11 cellular contexts compared by ENCODE assay signal in genomic region chr10:73553316-73553715, GRCh38. TPM values are rescaled to one million over a fixed set of nuclear protein-coding genes. Genes with fewer than 3 reads are reported as not detected.
DNase-seq lines count a peak whose midpoint lies in the region; ATAC-seq and TF ChIP-seq lines count a peak whose summit lies in the region.
"Had no signal": no experiment of that assay in that cellular context is flagged by ENCODE, and none has a peak within 500 bp of the region (broad histone marks: within the 10 kb centered on the region; RNA-seq: fewer than 3 reads in every experiment).

No MANE protein-coding gene starts in this region.

- no peak for ATAC-seq in GM18909 (IDR thresholded peaks at IDR 0.05; ENCODE audit: poor library complexity, unreplicated experiment)

- H3K4me3 Mint-ChIP-seq in CD4-positive, alpha-beta memory T cell = no peak overlapping the region

- H3K4me3 ChIP-seq in left ventricle myocardium inferior = no peak overlapping the region
- H3K4me3 ChIP-seq in CD4-positive, alpha-beta memory T cell (ENCODE audit: low read length in 2 of 2) = no peak overlapping the region
- H3K4me3 ChIP-seq: vagina had no signal

- H3K4me1 ChIP-seq in left ventricle myocardium inferior = peaks cover 27% of the 10 kb centered on the region
- H3K4me1 ChIP-seq in CD4-positive, alpha-beta memory T cell (ENCODE audit: insufficient read depth, low read length) = no peaks in the 10 kb centered on the region
- H3K4me1 ChIP-seq: vagina had no signal

- H3K27me3 ChIP-seq in left ventricle myocardium inferior (ENCODE audit: low read depth) = no peaks in the 10 kb centered on the region
- H3K27me3 ChIP-seq in CD4-positive, alpha-beta memory T cell (ENCODE audit: insufficient read depth, low read length) = no peaks in the 10 kb centered on the region
- H3K27me3 ChIP-seq: vagina had no signal

- TF ChIP-seq CTCF in left ventricle myocardium inferior (IDR thresholded peaks at IDR 0.05; ENCODE audit: borderline replicate concordance) = no peak

- H3K9me3 ChIP-seq in left ventricle myocardium inferior (replicated peaks) = no peaks in the 10 kb centered on the region
- H3K9me3 ChIP-seq in CD4-positive, alpha-beta memory T cell (ENCODE audit: control insufficient read depth in 1 of 2, low read length in 2 of 2) = no peaks in the 10 kb centered on the region
- H3K9me3 ChIP-seq: vagina had no signal

- no peaks in the 10 kb centered on the region for H3K9me3 Mint-ChIP-seq in CD4-positive, alpha-beta memory T cell

- H3K4me1 Mint-ChIP-seq in CD4-positive, alpha-beta memory T cell = no peaks in the 10 kb centered on the region

- DNase-seq in COLO829 (ENCODE audit: low spot score) (peak; percentile 50), anterior cingulate cortex (lab: John Stamatoyannopoulos, UW) (peak in 56 of 58 donors; percentile 8 to 94 (median 70)), left ventricle myocardium inferior (peak; percentile 23), posterior cingulate gyrus (peak in 9 of 10 donors; percentile 50 to 96 (median 77)), UCSD-AML1 (lab: John Stamatoyannopoulos, UW; ENCODE audit: unreplicated experiment) (no peak)
- DNase-seq in stimulated activated CD4-positive, alpha-beta T cell treated with anti-CD3 and anti-CD28 coated beads, Interleukin-1b, Interleukin-23, amount 100 ng/mL, for 48 hours = no peak
- DNase-seq in CD4-positive, alpha-beta memory T cell = no peak
- DNase-seq: NCI-H446 had no signal

- H3K27ac ChIP-seq in left ventricle myocardium inferior (replicated peaks) = peak overlapping the region; percentile 59
- H3K27ac ChIP-seq in CD4-positive, alpha-beta memory T cell (ENCODE audit: low read depth, low read length) = no peak overlapping the region
- H3K27ac ChIP-seq: RWPE1, vagina had no signal

- intact Hi-C loops in left ventricle myocardium inferior (cut with micrococcal nuclease) = no loop called here
- intact Hi-C loops in posterior cingulate gyrus (cut with DNase I) = loop anchor here (5.0 kb wide), 1 partner anchor 34 kb away; no protein-coding TSS in a partner anchor
- intact Hi-C loops in CD4-positive, alpha-beta memory T cell (cut with micrococcal nuclease) = no loop called here

- H3K27me3 Mint-ChIP-seq in CD4-positive, alpha-beta memory T cell = no peaks in the 10 kb centered on the region

- H3K27ac Mint-ChIP-seq in CD4-positive, alpha-beta memory T cell = peak overlapping the region in 1 of 7 donors; percentile 33

- H3K36me3 Mint-ChIP-seq in CD4-positive, alpha-beta memory T cell = peaks cover 0 to 2% of the 10 kb centered on the region in 2 donors

- H3K36me3 ChIP-seq in left ventricle myocardium inferior = no peaks in the 10 kb centered on the region
- H3K36me3 ChIP-seq in CD4-positive, alpha-beta memory T cell (ENCODE audit: insufficient read depth, low read length) = no peaks in the 10 kb centered on the region
- H3K36me3 ChIP-seq: vagina had no signal

- CTCF ChIA-PET in CD4-positive, alpha-beta memory T cell (lab: Charles Lee; ENCODE audit: partially characterized antibody) = interaction anchor here (1.5 kb wide), 1 partner anchor 91 kb away, joined by 7 read pairs; no protein-coding TSS in a partner anchor

- POLR2A ChIA-PET in CD4-positive, alpha-beta memory T cell (lab: Charles Lee; ENCODE audit: partially characterized antibody) = no interaction called here

RNA-seq across cellular contexts. Expression of gene USP54, which starts 37.8 kb away (rescaled TPM):
- total RNA-seq in left ventricle myocardium inferior = 19.6 TPM
- 1 to 10 TPM; 7.4 to 7.6 TPM for total RNA-seq in CD4-positive, alpha-beta memory T cell
- polyA plus RNA-seq in CD4-positive, alpha-beta memory T cell = 1 to 10 TPM in 1 of 2 donors, under 1 TPM in 1; 0.04 to 1.4 TPM

RNA-seq across cellular contexts. Expression of gene PPP3CB, which starts 57.5 kb away (rescaled TPM):
- 64.5 TPM for total RNA-seq in left ventricle myocardium inferior
- 10 to 100 TPM; 47.4 to 48.1 TPM for total RNA-seq in CD4-positive, alpha-beta memory T cell
- 1 to 10 TPM; 8.9 to 9.6 TPM for polyA plus RNA-seq in CD4-positive, alpha-beta memory T cell

Comparison
In these comparisons a context has a peak if more than half of its experiments do, and no peak if none do; other contexts are left out.
1. DNase-seq: peak in COLO829 (single experiment), anterior cingulate cortex (56 of 58), left ventricle myocardium inferior (single experiment) and posterior cingulate gyrus (9 of 10); none in stimulated activated CD4-positive, alpha-beta T cell treated with anti-CD3 and anti-CD28 coated beads, Interleukin-1b, Interleukin-23, amount 100 ng/mL, for 48 hours (single experiment), CD4-positive, alpha-beta memory T cell (0 of 5) and UCSD-AML1 (single experiment).